Comparison of ENCODE assay signal across 25 cellular contexts in the genomic region with DNA sequence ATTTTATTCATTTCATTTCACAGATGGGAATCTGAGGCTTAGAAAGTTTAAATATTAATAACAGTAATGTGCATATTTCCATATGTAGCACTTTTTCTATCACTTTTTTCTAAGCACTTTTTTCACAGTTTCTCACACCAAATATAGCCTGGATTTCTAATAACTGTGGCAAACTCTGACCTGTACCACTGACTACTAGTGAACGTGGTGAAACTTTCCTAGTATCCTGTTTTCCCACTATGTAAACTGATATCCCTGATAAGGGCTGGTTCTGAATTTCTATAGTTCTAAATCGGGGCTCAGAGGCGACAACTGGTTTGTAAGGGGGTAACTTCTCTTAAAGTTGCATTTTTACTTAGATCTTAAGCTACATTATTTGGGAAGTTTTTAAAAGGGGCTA.
"Had no signal": no experiment of that assay in that cellular context is flagged by ENCODE, and none has a peak within 500 bp of the region (broad histone marks: within the 10 kb centered on the region; RNA-seq: fewer than 3 reads in every experiment).

No MANE protein-coding gene starts in this region.

- DNase-seq: colonic mucosa; effector memory CD4-positive, alpha-beta T cell; erythroblast; esophagus squamous epithelium; foreskin melanocyte; glutamatergic neuron; heart right ventricle; hippocampal formation; left cardiac atrium; left ventricle myocardium inferior; lower lobe of right lung; naive thymus-derived CD8-positive, alpha-beta T cell; nephron progenitor cell; nucleus accumbens; ovary; posterior cingulate gyrus; retina; stimulated activated CD4-positive, alpha-beta T cell treated with anti-CD3 and anti-CD28 coated beads, Interleukin-2, amount 100 ng/mL, for 24 hours; stimulated activated CD4-positive, alpha-beta T cell treated with anti-CD3 and anti-CD28 coated beads, Interleukin-4, amount 100 ng/mL, for 24 hours; stimulated activated naive CD8-positive, alpha-beta T cell treated with anti-CD3 and anti-CD28 coated beads, Interleukin-15, Interleukin-2, amounts not matched to agents 100 U/mL and 50 U/mL, for 24 hours; upper lobe of left lung had no signal

- H3K4me3 ChIP-seq: colonic mucosa, esophagus squamous epithelium, heart right ventricle, left ventricle myocardium inferior, lower lobe of right lung, ovary, thoracic aorta, tibial nerve, upper lobe of left lung had no signal

- H3K27ac ChIP-seq: colonic mucosa, esophagus squamous epithelium, heart right ventricle, left ventricle myocardium inferior, lower lobe of right lung, ovary, thoracic aorta, tibial nerve, upper lobe of left lung had no signal

- H3K4me1 ChIP-seq: colonic mucosa, heart right ventricle, left ventricle myocardium inferior, lower lobe of right lung, tibial nerve, upper lobe of left lung had no signal

- H3K9me3 ChIP-seq: colonic mucosa, esophagus squamous epithelium, heart right ventricle, left ventricle myocardium inferior, lower lobe of right lung, ovary, thoracic aorta, tibial nerve, upper lobe of left lung had no signal

- H3K27me3 ChIP-seq: colonic mucosa, esophagus squamous epithelium, heart right ventricle, ovary, upper lobe of left lung had no signal

- H3K36me3 ChIP-seq: colonic mucosa, esophagus squamous epithelium, heart right ventricle, left ventricle myocardium inferior, lower lobe of right lung, ovary, thoracic aorta, tibial nerve, upper lobe of left lung had no signal

- ATAC-seq: heart right ventricle; left cardiac atrium; lower lobe of right lung; naive thymus-derived CD8-positive, alpha-beta T cell; sciatic nerve; stimulated activated effector memory CD8-positive, alpha-beta T cell treated with anti-CD3 and anti-CD28 coated beads, Interleukin-12 subunit alpha, Interleukin-12 subunit beta, amount 100 ng/mL, for 72 hours; stimulated activated naive CD8-positive, alpha-beta T cell treated with anti-CD3 and anti-CD28 coated beads, Interleukin-15, Interleukin-2, amounts not matched to agents 100 U/mL and 50 U/mL, for 24 hours had no signal
